In genomic region chr22:39825661-39826102, GRCh38 we compare ENCODE assay signal across 15 cellular contexts.
DNase-seq lines count a peak whose midpoint lies in the region; ATAC-seq and TF ChIP-seq lines count a peak whose summit lies in the region.
"Had no signal": no experiment of that assay in that cellular context is flagged by ENCODE, and none has a peak within 500 bp of the region (broad histone marks: within the 10 kb centered on the region; RNA-seq: fewer than 3 reads in every experiment).

No MANE protein-coding gene starts in this region.

- no peaks in the 10 kb centered on the region for H3K36me3 ChIP-seq in GM23338 (ENCODE audit: insufficient read depth)
- no peaks in the 10 kb centered on the region for H3K36me3 ChIP-seq in smooth muscle cell (ENCODE audit: low read depth)

- H3K9me2 ChIP-seq in GM23338 (ENCODE audit: insufficient read depth): no peaks in the 10 kb centered on the region

- WGBS in smooth muscle cell (ENCODE audit: low lambda C conversion rate): 91% methylated on average over 3 of the region's 3 CpGs

- H3K27me3 Mint-ChIP-seq in memory B cell (no peaks in the 10 kb centered on the region), endothelial cell (ENCODE audit: unreplicated experiment) (peaks cover under 1% of the 10 kb centered on the region), GM23338 (ENCODE audit: insufficient read depth, low read depth, poor library complexity) (no peaks in the 10 kb centered on the region)

- H3K4me2 ChIP-seq in GM23338 (no peak overlapping the region), smooth muscle cell (no peak overlapping the region)

- H3K4me3 Mint-ChIP-seq in memory B cell (peak overlapping the region; percentile 75), endothelial cell (ENCODE audit: unreplicated experiment) (no peak overlapping the region), GM23338 (no peak overlapping the region)

- H3K27ac Mint-ChIP-seq in memory B cell (peak overlapping the region; percentile 82), endothelial cell (ENCODE audit: unreplicated experiment) (no peak overlapping the region), GM23338 (no peak overlapping the region)

- H3K4me1 Mint-ChIP-seq in memory B cell (peaks cover 16% of the 10 kb centered on the region), endothelial cell (ENCODE audit: unreplicated experiment) (peaks cover 3% of the 10 kb centered on the region), GM23338 (peaks cover 6% of the 10 kb centered on the region; the same call in 2 of the 3 replicates)

- no peak overlapping the region for H2AFZ ChIP-seq in GM23338
- no peak overlapping the region for H2AFZ ChIP-seq in smooth muscle cell (ENCODE audit: low read depth)

- H4K20me1 ChIP-seq in GM23338 (replicated peaks; ENCODE audit: insufficient read depth): no peaks in the 10 kb centered on the region
- no peaks in the 10 kb centered on the region for H4K20me1 ChIP-seq in smooth muscle cell (ENCODE audit: low read depth)

- ATAC-seq in GM18520 (IDR thresholded peaks at IDR 0.05; ENCODE audit: unreplicated experiment) (peak; percentile 61), GM21529 (IDR thresholded peaks at IDR 0.05; ENCODE audit: unreplicated experiment) (peak; percentile 86), HG03280 (IDR thresholded peaks at IDR 0.05; ENCODE audit: unreplicated experiment) (peak; percentile 82), memory B cell (ENCODE audit: low read depth) (peak; percentile 98), GM23338 (no peak)
- ATAC-seq: HCT116, left ventricle myocardium superior had no signal

- no peaks in the 10 kb centered on the region for H3K27me3 ChIP-seq in GM23338 (ENCODE audit: insufficient read depth)
- H3K27me3 ChIP-seq in smooth muscle cell (ENCODE audit: low read depth): no peaks in the 10 kb centered on the region

- H3K9me3 Mint-ChIP-seq in memory B cell (no peaks in the 10 kb centered on the region), endothelial cell (ENCODE audit: unreplicated experiment) (no peaks in the 10 kb centered on the region), GM23338 (no peaks in the 10 kb centered on the region; the same call in 2 of the 3 replicates)

- H3K9me3 ChIP-seq in smooth muscle cell (replicated peaks; ENCODE audit: low read depth): no peaks in the 10 kb centered on the region

- H3K79me2 ChIP-seq in GM23338 (replicated peaks; ENCODE audit: insufficient read depth) (no peaks in the 10 kb centered on the region), smooth muscle cell (ENCODE audit: low read depth) (no peaks in the 10 kb centered on the region)

- no peak overlapping the region for H3K4me3 ChIP-seq in GM23338
- H3K4me3 ChIP-seq in smooth muscle cell: no peak overlapping the region

- H3K36me3 Mint-ChIP-seq in memory B cell (peaks cover 5% of the 10 kb centered on the region), endothelial cell (ENCODE audit: low read depth, unreplicated experiment) (no peaks in the 10 kb centered on the region), GM23338 (ENCODE audit: low read depth) (no peaks in the 10 kb centered on the region)

- H3K4me1 ChIP-seq in GM23338 (ENCODE audit: insufficient read depth) (no peaks in the 10 kb centered on the region), smooth muscle cell (ENCODE audit: low read depth) (no peaks in the 10 kb centered on the region)

- TF ChIP-seq CTCF in endothelial cell (IDR thresholded peaks at IDR 0.05; ENCODE audit: unreplicated experiment): no peak
- no peak for TF ChIP-seq CTCF in GM23338 (conservative IDR thresholded peaks at IDR 0.05; ENCODE audit: low read depth in 2 of 2)
- TF ChIP-seq CTCF in smooth muscle cell (IDR thresholded peaks at IDR 0.05; ENCODE audit: borderline replicate concordance, insufficient read depth, poor library complexity, severe bottlenecking): no peak

- DNase-seq in memory B cell (ENCODE audit: low spot score in 2 of 2) (peak; percentile 30 to 36), endothelial cell (ENCODE audit: low spot score) (no peak), GM23338 (ENCODE audit: low spot score) (no peak), smooth muscle cell (lab: John Stamatoyannopoulos, UW; ENCODE audit: unreplicated experiment) (no peak)
- DNase-seq: activated CD8-positive, alpha-beta memory T cell treated with anti-CD3 and anti-CD28 coated beads, Interleukin-2, amount 50 U/mL, for 48 hours; aorta; effector CD8-positive, alpha-beta T cell; IMR-90; left ventricle myocardium superior; NCI-H2081 treated with DMSO at 0.1 percent for 48 hours; T-helper 9 cell had no signal

- H3F3A ChIP-seq in GM23338 (replicated peaks; ENCODE audit: low read depth) (no peaks in the 10 kb centered on the region), smooth muscle cell (ENCODE audit: low read depth) (no peaks in the 10 kb centered on the region)

- no peak overlapping the region for H3K27ac ChIP-seq in GM23338 (ENCODE audit: low read depth)
- H3K27ac ChIP-seq in smooth muscle cell (ENCODE audit: low read depth): no peak overlapping the region

- no peak overlapping the region for H3K9ac ChIP-seq in smooth muscle cell (ENCODE audit: low read depth)

TF ChIP-seq in GM23338, 12 proteins besides CTCF, POLR2A, EP300 and RAD21:
- no peak for TF ChIP-seq ZNF331 (CRISPR knock-in tag; IDR thresholded peaks at IDR 0.05; ENCODE audit: low read depth)
- TF ChIP-seq EZH2 (IDR thresholded peaks at IDR 0.05; ENCODE audit: low read depth, unreplicated experiment): no peak
- no peak for TF ChIP-seq EZH2phosphoT487 (IDR thresholded peaks at IDR 0.05; ENCODE audit: unreplicated experiment)
- TF ChIP-seq ZNF114 (CRISPR knock-in tag; IDR thresholded peaks at IDR 0.05): no peak
- TF ChIP-seq ZNF462 (CRISPR knock-in tag; IDR thresholded peaks at IDR 0.05): no peak
- TF ChIP-seq CREB1 (CRISPR knock-in tag; IDR thresholded peaks at IDR 0.05; ENCODE audit: low read depth): no peak
TF ChIP-seq in GM23338: peak in this region for 0.

Comparison
In these comparisons a context has a peak if more than half of its experiments do, and no peak if none do; other contexts are left out.
1. DNase-seq: peak in memory B cell (2 of 2); none in endothelial cell (single experiment), GM23338 (single experiment) and smooth muscle cell (single experiment).